Comparison of ENCODE assay signal across 1 cellular context in genomic region chr7:21524680-21525079, GRCh38.
"Had no signal": no experiment of that assay in that cellular context is flagged by ENCODE, and none has a peak within 500 bp of the region (broad histone marks: within the 10 kb centered on the region; RNA-seq: fewer than 3 reads in every experiment).

No MANE protein-coding gene starts in this region.

- H3K4me3 ChIP-seq: GM12878 had no signal

- ATAC-seq: GM12878 had no signal
